Comparison of ENCODE assay signal across 1 cellular context in the genomic region with DNA sequence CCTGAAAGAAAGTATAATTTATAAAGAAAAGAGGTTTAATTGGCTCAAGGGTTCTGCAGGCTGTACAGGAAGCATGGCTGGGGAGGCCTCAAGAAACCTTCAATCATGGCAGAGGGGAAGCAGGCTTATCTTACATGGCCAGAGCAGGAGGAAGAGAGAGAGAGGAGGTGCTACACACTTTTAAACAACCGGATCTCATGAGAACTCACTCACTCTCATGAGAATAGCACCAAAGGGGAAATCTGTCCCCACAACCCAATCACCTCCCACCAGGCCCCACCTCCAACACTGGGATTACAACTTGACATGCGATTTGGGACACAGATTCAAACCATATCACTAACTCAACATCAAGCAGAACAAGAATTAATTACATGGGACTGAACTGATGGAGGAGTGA.
A peak's percentile ranks its signal among the peaks of the same experiment; 100 is the strongest.
TF ChIP-seq lines count a peak whose summit lies in the region.

No MANE protein-coding gene starts in this region.

TF ChIP-seq in K562, 482 proteins besides CTCF, POLR2A, EP300 and RAD21 (continued from another document and continues in another):
- TF ChIP-seq RFX5 (IDR thresholded peaks at IDR 0.05; ENCODE audit: low read depth, low read length): no peak
- TF ChIP-seq BRD9 (IDR thresholded peaks at IDR 0.05; ENCODE audit: low read depth, partially characterized antibody): no peak
- no peak for TF ChIP-seq NUFIP1 (IDR thresholded peaks at IDR 0.05; ENCODE audit: partially characterized antibody)
- TF ChIP-seq, protein P1, sequence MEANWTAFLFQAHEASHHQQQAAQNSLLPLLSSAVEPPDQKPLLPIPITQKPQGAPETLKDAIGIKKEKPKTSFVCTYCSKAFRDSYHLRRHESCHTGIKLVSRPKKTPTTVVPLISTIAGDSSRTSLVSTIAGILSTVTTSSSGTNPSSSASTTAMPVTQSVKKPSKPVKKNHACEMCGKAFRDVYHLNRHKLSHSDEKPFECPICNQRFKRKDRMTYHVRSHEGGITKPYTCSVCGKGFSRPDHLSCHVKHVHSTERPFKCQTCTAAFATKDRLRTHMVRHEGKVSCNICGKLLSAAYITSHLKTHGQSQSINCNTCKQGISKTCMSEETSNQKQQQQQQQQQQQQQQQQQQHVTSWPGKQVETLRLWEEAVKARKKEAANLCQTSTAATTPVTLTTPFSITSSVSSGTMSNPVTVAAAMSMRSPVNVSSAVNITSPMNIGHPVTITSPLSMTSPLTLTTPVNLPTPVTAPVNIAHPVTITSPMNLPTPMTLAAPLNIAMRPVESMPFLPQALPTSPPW (CRISPR knock-in tag; IDR thresholded peaks at IDR 0.05): no peak
- TF ChIP-seq, protein P2, sequence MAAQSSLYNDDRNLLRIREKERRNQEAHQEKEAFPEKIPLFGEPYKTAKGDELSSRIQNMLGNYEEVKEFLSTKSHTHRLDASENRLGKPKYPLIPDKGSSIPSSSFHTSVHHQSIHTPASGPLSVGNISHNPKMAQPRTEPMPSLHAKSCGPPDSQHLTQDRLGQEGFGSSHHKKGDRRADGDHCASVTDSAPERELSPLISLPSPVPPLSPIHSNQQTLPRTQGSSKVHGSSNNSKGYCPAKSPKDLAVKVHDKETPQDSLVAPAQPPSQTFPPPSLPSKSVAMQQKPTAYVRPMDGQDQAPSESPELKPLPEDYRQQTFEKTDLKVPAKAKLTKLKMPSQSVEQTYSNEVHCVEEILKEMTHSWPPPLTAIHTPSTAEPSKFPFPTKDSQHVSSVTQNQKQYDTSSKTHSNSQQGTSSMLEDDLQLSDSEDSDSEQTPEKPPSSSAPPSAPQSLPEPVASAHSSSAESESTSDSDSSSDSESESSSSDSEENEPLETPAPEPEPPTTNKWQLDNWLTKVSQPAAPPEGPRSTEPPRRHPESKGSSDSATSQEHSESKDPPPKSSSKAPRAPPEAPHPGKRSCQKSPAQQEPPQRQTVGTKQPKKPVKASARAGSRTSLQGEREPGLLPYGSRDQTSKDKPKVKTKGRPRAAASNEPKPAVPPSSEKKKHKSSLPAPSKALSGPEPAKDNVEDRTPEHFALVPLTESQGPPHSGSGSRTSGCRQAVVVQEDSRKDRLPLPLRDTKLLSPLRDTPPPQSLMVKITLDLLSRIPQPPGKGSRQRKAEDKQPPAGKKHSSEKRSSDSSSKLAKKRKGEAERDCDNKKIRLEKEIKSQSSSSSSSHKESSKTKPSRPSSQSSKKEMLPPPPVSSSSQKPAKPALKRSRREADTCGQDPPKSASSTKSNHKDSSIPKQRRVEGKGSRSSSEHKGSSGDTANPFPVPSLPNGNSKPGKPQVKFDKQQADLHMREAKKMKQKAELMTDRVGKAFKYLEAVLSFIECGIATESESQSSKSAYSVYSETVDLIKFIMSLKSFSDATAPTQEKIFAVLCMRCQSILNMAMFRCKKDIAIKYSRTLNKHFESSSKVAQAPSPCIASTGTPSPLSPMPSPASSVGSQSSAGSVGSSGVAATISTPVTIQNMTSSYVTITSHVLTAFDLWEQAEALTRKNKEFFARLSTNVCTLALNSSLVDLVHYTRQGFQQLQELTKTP (IDR thresholded peaks at IDR 0.05; ENCODE audit: low read depth in 1 of 2, partially characterized antibody in 2 of 2): no peak
- TF ChIP-seq, protein P3, sequence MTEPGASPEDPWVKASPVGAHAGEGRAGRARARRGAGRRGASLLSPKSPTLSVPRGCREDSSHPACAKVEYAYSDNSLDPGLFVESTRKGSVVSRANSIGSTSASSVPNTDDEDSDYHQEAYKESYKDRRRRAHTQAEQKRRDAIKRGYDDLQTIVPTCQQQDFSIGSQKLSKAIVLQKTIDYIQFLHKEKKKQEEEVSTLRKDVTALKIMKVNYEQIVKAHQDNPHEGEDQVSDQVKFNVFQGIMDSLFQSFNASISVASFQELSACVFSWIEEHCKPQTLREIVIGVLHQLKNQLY (CRISPR knock-in tag; conservative IDR thresholded peaks at IDR 0.05): no peak
- TF ChIP-seq CHD4 (IDR thresholded peaks at IDR 0.05; ENCODE audit: insufficient read depth, insufficient replicate concordance, low read depth, low read length, poor library complexity, severe bottlenecking): no peak
- TF ChIP-seq STAT5A (IDR thresholded peaks at IDR 0.05; ENCODE audit: borderline replicate concordance, low read length): peak; percentile 26; the same call in 1 of the 2 replicates
- TF ChIP-seq NFYB (IDR thresholded peaks at IDR 0.05; ENCODE audit: extremely low read depth, insufficient read length): no peak
- peak; percentile 41; the same call in 1 of the 2 replicates for TF ChIP-seq NCOA1 (IDR thresholded peaks at IDR 0.05; ENCODE audit: low read depth)
- TF ChIP-seq HDAC3 (IDR thresholded peaks at IDR 0.05; ENCODE audit: borderline replicate concordance, partially characterized antibody): peak; percentile 51
- no peak for TF ChIP-seq RAD51 (IDR thresholded peaks at IDR 0.05; ENCODE audit: borderline replicate concordance, low read depth)
- TF ChIP-seq ZNF431 (CRISPR knock-in tag; IDR thresholded peaks at IDR 0.05): no peak
- no peak for TF ChIP-seq STAG1 (CRISPR knock-in tag; IDR thresholded peaks at IDR 0.05; ENCODE audit: borderline replicate concordance)
- peak; percentile 69 for TF ChIP-seq CXXC5 (CRISPR knock-in tag; IDR thresholded peaks at IDR 0.05)
- no peak for TF ChIP-seq SREBF2 (CRISPR knock-in tag; IDR thresholded peaks at IDR 0.05)
- peak in 1 of 3 experiments; percentile 48 for TF ChIP-seq YY1 (IDR thresholded peaks at IDR 0.05; ENCODE audit: borderline replicate concordance in 1 of 3, control insufficient read depth in 1 of 3, extremely low read depth in 1 of 3, insufficient read depth in 3 of 3, insufficient read length in 1 of 3, insufficient replicate concordance in 2 of 3, low read depth in 1 of 3, low read length in 2 of 3)
- TF ChIP-seq, protein P4, sequence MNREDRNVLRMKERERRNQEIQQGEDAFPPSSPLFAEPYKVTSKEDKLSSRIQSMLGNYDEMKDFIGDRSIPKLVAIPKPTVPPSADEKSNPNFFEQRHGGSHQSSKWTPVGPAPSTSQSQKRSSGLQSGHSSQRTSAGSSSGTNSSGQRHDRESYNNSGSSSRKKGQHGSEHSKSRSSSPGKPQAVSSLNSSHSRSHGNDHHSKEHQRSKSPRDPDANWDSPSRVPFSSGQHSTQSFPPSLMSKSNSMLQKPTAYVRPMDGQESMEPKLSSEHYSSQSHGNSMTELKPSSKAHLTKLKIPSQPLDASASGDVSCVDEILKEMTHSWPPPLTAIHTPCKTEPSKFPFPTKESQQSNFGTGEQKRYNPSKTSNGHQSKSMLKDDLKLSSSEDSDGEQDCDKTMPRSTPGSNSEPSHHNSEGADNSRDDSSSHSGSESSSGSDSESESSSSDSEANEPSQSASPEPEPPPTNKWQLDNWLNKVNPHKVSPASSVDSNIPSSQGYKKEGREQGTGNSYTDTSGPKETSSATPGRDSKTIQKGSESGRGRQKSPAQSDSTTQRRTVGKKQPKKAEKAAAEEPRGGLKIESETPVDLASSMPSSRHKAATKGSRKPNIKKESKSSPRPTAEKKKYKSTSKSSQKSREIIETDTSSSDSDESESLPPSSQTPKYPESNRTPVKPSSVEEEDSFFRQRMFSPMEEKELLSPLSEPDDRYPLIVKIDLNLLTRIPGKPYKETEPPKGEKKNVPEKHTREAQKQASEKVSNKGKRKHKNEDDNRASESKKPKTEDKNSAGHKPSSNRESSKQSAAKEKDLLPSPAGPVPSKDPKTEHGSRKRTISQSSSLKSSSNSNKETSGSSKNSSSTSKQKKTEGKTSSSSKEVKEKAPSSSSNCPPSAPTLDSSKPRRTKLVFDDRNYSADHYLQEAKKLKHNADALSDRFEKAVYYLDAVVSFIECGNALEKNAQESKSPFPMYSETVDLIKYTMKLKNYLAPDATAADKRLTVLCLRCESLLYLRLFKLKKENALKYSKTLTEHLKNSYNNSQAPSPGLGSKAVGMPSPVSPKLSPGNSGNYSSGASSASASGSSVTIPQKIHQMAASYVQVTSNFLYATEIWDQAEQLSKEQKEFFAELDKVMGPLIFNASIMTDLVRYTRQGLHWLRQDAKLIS (CRISPR knock-in tag; IDR thresholded peaks at IDR 0.05): no peak
- TF ChIP-seq, protein P5, sequence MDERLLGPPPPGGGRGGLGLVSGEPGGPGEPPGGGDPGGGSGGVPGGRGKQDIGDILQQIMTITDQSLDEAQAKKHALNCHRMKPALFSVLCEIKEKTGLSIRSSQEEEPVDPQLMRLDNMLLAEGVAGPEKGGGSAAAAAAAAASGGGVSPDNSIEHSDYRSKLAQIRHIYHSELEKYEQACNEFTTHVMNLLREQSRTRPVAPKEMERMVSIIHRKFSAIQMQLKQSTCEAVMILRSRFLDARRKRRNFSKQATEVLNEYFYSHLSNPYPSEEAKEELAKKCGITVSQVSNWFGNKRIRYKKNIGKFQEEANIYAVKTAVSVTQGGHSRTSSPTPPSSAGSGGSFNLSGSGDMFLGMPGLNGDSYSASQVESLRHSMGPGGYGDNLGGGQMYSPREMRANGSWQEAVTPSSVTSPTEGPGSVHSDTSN (CRISPR knock-in tag; IDR thresholded peaks at IDR 0.05; ENCODE audit: low read depth): no peak
- TF ChIP-seq, protein P5 (tag; conservative IDR thresholded peaks at IDR 0.05; ENCODE audit: low read depth): peak; percentile 43; the same call in 1 of the 2 replicates
- TF ChIP-seq RNF2 (IDR thresholded peaks at IDR 0.05): peak; percentile 30; the same call in 1 of the 2 replicates
- no peak for TF ChIP-seq ASH1L (IDR thresholded peaks at IDR 0.05; ENCODE audit: borderline replicate concordance, low read depth, partially characterized antibody)
- TF ChIP-seq KDM1A (IDR thresholded peaks at IDR 0.05): peak; percentile 89
- TF ChIP-seq MAZ (CRISPR knock-in tag; conservative IDR thresholded peaks at IDR 0.05 in 1 of 2, IDR thresholded peaks at IDR 0.05 in 1 of 2): peak in 1 of 2 experiments; percentile 28; a peak in 1 of 4 replicates
- TF ChIP-seq RCOR1 (IDR thresholded peaks at IDR 0.05; ENCODE audit: borderline replicate concordance in 1 of 2, low read depth in 2 of 2, low read length in 2 of 2): peak in 1 of 2 experiments; percentile 91; a peak in 2 of 4 replicates
- peak; percentile 76 for TF ChIP-seq MTA2 (IDR thresholded peaks at IDR 0.05; ENCODE audit: low read depth)
- TF ChIP-seq ZNF134 (CRISPR knock-in tag; conservative IDR thresholded peaks at IDR 0.05): no peak
- TF ChIP-seq ZNF77 (CRISPR knock-in tag; IDR thresholded peaks at IDR 0.05): no peak
- no peak for TF ChIP-seq RBM34 (IDR thresholded peaks at IDR 0.05; ENCODE audit: borderline replicate concordance, insufficient read depth, low read length)
- no peak for TF ChIP-seq HIVEP1 (CRISPR knock-in tag; IDR thresholded peaks at IDR 0.05)
- TF ChIP-seq, protein P6, sequence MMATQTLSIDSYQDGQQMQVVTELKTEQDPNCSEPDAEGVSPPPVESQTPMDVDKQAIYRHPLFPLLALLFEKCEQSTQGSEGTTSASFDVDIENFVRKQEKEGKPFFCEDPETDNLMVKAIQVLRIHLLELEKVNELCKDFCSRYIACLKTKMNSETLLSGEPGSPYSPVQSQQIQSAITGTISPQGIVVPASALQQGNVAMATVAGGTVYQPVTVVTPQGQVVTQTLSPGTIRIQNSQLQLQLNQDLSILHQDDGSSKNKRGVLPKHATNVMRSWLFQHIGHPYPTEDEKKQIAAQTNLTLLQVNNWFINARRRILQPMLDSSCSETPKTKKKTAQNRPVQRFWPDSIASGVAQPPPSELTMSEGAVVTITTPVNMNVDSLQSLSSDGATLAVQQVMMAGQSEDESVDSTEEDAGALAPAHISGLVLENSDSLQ (IDR thresholded peaks at IDR 0.05): peak; percentile 47
- no peak for TF ChIP-seq POLR2G (IDR thresholded peaks at IDR 0.05; ENCODE audit: low read depth, low read length)
- TF ChIP-seq, protein P7, sequence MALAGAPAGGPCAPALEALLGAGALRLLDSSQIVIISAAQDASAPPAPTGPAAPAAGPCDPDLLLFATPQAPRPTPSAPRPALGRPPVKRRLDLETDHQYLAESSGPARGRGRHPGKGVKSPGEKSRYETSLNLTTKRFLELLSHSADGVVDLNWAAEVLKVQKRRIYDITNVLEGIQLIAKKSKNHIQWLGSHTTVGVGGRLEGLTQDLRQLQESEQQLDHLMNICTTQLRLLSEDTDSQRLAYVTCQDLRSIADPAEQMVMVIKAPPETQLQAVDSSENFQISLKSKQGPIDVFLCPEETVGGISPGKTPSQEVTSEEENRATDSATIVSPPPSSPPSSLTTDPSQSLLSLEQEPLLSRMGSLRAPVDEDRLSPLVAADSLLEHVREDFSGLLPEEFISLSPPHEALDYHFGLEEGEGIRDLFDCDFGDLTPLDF (CRISPR knock-in tag; IDR thresholded peaks at IDR 0.05): no peak
- TF ChIP-seq NR1H2 (CRISPR knock-in tag; IDR thresholded peaks at IDR 0.05): no peak
- TF ChIP-seq KAT8 (IDR thresholded peaks at IDR 0.05; ENCODE audit: low read depth): no peak
- no peak for TF ChIP-seq PRPF4 (IDR thresholded peaks at IDR 0.05; ENCODE audit: insufficient read depth, low read depth, low read length, poor library complexity, severe bottlenecking)
- no peak for TF ChIP-seq PTBP1 (IDR thresholded peaks at IDR 0.05; ENCODE audit: low read depth, low read length)
- TF ChIP-seq ZNF76 (CRISPR knock-in tag; IDR thresholded peaks at IDR 0.05; ENCODE audit: borderline replicate concordance): 0 out of 2 replicates have a peak, but pooled peaks have one; percentile 32
- no peak for TF ChIP-seq HNRNPK (IDR thresholded peaks at IDR 0.05; ENCODE audit: low read depth, low read length, poor library complexity, severe bottlenecking)
- no peak for TF ChIP-seq ARHGAP35 (IDR thresholded peaks at IDR 0.05; ENCODE audit: partially characterized antibody)
- no peak for TF ChIP-seq SNRNP70 (optimal IDR thresholded peaks at IDR 0.05; ENCODE audit: low read depth, low read length)
- 0 out of 2 replicates have a peak, but pooled peaks have one; percentile 23 for TF ChIP-seq PML (IDR thresholded peaks at IDR 0.05; ENCODE audit: low read length)
- no peak for TF ChIP-seq GTF2E2 (tag; IDR thresholded peaks at IDR 0.05)
- peak; percentile 43; the same call in 1 of the 2 replicates for TF ChIP-seq TOE1 (IDR thresholded peaks at IDR 0.05; ENCODE audit: borderline replicate concordance)
- no peak for TF ChIP-seq TOE1 (CRISPR knock-in tag; IDR thresholded peaks at IDR 0.05; ENCODE audit: borderline replicate concordance, low read depth)
- TF ChIP-seq MED1 (CRISPR knock-in tag; IDR thresholded peaks at IDR 0.05; ENCODE audit: borderline replicate concordance): no peak
- no peak for TF ChIP-seq POLR3A (IDR thresholded peaks at IDR 0.05; ENCODE audit: borderline replicate concordance, extremely low read depth, insufficient read depth, insufficient read length)
- no peak for TF ChIP-seq ZNF253 (CRISPR knock-in tag; conservative IDR thresholded peaks at IDR 0.05)
- no peak for TF ChIP-seq SNIP1 (IDR thresholded peaks at IDR 0.05; ENCODE audit: low read depth)
- peak; percentile 88 for TF ChIP-seq CBFA2T3 (IDR thresholded peaks at IDR 0.05)
- peak; percentile 64 for TF ChIP-seq HDAC2 (IDR thresholded peaks at IDR 0.05)
- peak; percentile 71 for TF ChIP-seq CBFA2T2 (conservative IDR thresholded peaks at IDR 0.05)
